Comparison of ENCODE assay signal across 1 cellular context in genomic region chr11:14583252-14584105, GRCh38.
TF ChIP-seq lines count a peak whose summit lies in the region.

No MANE protein-coding gene starts in this region.

TF ChIP-seq in HepG2, 621 proteins besides CTCF, POLR2A, EP300 and RAD21 (continued from another document and continues in another):
- TF ChIP-seq ZNF784 (CRISPR knock-in tag; IDR thresholded peaks at IDR 0.05; ENCODE audit: borderline replicate concordance) (no peak), NR2F6 (IDR thresholded peaks at IDR 0.05) (peak; percentile 62), NR2F6 (CRISPR knock-in tag; IDR thresholded peaks at IDR 0.05) (peak; percentile 62), ZNF143 (CRISPR knock-in tag; IDR thresholded peaks at IDR 0.05) (no peak), YEATS2 (CRISPR knock-in tag; IDR thresholded peaks at IDR 0.05; ENCODE audit: borderline replicate concordance) (peak; percentile 26; the same call in 1 of the 2 replicates), ZNF639 (CRISPR knock-in tag; conservative IDR thresholded peaks at IDR 0.05) (no peak), MXD3 (CRISPR knock-in tag; IDR thresholded peaks at IDR 0.05) (no peak), KAT8 (CRISPR knock-in tag; IDR thresholded peaks at IDR 0.05) (peak; percentile 25; the same call in 1 of the 2 replicates), ZNF781 (CRISPR knock-in tag; IDR thresholded peaks at IDR 0.05; ENCODE audit: borderline replicate concordance, not compliant biosample characterization) (peak; percentile 33), PCBP1 (IDR thresholded peaks at IDR 0.05; ENCODE audit: borderline replicate concordance, low read depth, low read length) (no peak), ZNF576 (CRISPR knock-in tag; IDR thresholded peaks at IDR 0.05) (no peak), E2F2 (CRISPR knock-in tag; IDR thresholded peaks at IDR 0.05; ENCODE audit: borderline replicate concordance) (no peak), GTF2F1 (IDR thresholded peaks at IDR 0.05; ENCODE audit: low read length) (no peak), SAFB2 (CRISPR knock-in tag; IDR thresholded peaks at IDR 0.05; ENCODE audit: borderline replicate concordance, low read depth) (no peak), PRDM4 (CRISPR knock-in tag; IDR thresholded peaks at IDR 0.05; ENCODE audit: borderline replicate concordance) (no peak), ZNF558 (CRISPR knock-in tag; IDR thresholded peaks at IDR 0.05; ENCODE audit: borderline replicate concordance) (no peak), MLX (CRISPR knock-in tag; IDR thresholded peaks at IDR 0.05) (0 out of 2 replicates have a peak, but pooled peaks have one; percentile 9), THAP11 (CRISPR knock-in tag; IDR thresholded peaks at IDR 0.05) (peak; percentile 32; the same call in 1 of the 2 replicates), ZSCAN5A (CRISPR knock-in tag; IDR thresholded peaks at IDR 0.05; ENCODE audit: borderline replicate concordance) (peak; percentile 96; the same call in 1 of the 2 replicates), CREM (IDR thresholded peaks at IDR 0.05) (no peak), CREM (CRISPR knock-in tag; IDR thresholded peaks at IDR 0.05) (no peak), NCOR1 (IDR thresholded peaks at IDR 0.05; ENCODE audit: borderline replicate concordance, low read length) (peak; percentile 46; the same call in 1 of the 2 replicates), ZFP37 (CRISPR knock-in tag; IDR thresholded peaks at IDR 0.05; ENCODE audit: borderline replicate concordance) (peak; percentile 48; the same call in 1 of the 2 replicates), ESRRA (CRISPR knock-in tag; IDR thresholded peaks at IDR 0.05; ENCODE audit: low read depth) (no peak), HOXA3 (CRISPR knock-in tag; IDR thresholded peaks at IDR 0.05) (peak; percentile 50; the same call in 1 of the 2 replicates), MIXL1 (CRISPR knock-in tag; IDR thresholded peaks at IDR 0.05) (peak; percentile 94), HIVEP1 (CRISPR knock-in tag; IDR thresholded peaks at IDR 0.05) (no peak), HNF1B (CRISPR knock-in tag; IDR thresholded peaks at IDR 0.05) (peak; percentile 98), ZNF556 (CRISPR knock-in tag; IDR thresholded peaks at IDR 0.05; ENCODE audit: borderline replicate concordance) (no peak), SSRP1 (CRISPR knock-in tag; IDR thresholded peaks at IDR 0.05) (no peak), MEF2D (CRISPR knock-in tag; IDR thresholded peaks at IDR 0.05) (peak; percentile 73; the same call in 1 of the 2 replicates), NR2F2 (IDR thresholded peaks at IDR 0.05; ENCODE audit: borderline replicate concordance, low read depth) (peak; percentile 42), ZNF724P (CRISPR knock-in tag; IDR thresholded peaks at IDR 0.05; ENCODE audit: borderline replicate concordance) (no peak), CCDC6 (CRISPR knock-in tag; IDR thresholded peaks at IDR 0.05) (peak; percentile 72; the same call in 1 of the 2 replicates), ZNF775 (CRISPR knock-in tag; IDR thresholded peaks at IDR 0.05; ENCODE audit: borderline replicate concordance) (no peak), ZNF10 (CRISPR knock-in tag; IDR thresholded peaks at IDR 0.05; ENCODE audit: borderline replicate concordance, low read depth) (no peak), IKZF1 (IDR thresholded peaks at IDR 0.05) (no peak), SP4 (CRISPR knock-in tag; IDR thresholded peaks at IDR 0.05) (0 out of 2 replicates have a peak, but pooled peaks have one; percentile 26), GATAD2A (CRISPR knock-in tag; IDR thresholded peaks at IDR 0.05) (peak; percentile 74), ZNF275 (CRISPR knock-in tag; IDR thresholded peaks at IDR 0.05; ENCODE audit: borderline replicate concordance) (no peak), ZNF451 (CRISPR knock-in tag; IDR thresholded peaks at IDR 0.05) (no peak), NFE2L2 (IDR thresholded peaks at IDR 0.05; ENCODE audit: low read length) (no peak), ZNF607 (CRISPR knock-in tag; IDR thresholded peaks at IDR 0.05; ENCODE audit: borderline replicate concordance) (peak; percentile 67; the same call in 1 of the 2 replicates)
- TF ChIP-seq, protein P1, sequence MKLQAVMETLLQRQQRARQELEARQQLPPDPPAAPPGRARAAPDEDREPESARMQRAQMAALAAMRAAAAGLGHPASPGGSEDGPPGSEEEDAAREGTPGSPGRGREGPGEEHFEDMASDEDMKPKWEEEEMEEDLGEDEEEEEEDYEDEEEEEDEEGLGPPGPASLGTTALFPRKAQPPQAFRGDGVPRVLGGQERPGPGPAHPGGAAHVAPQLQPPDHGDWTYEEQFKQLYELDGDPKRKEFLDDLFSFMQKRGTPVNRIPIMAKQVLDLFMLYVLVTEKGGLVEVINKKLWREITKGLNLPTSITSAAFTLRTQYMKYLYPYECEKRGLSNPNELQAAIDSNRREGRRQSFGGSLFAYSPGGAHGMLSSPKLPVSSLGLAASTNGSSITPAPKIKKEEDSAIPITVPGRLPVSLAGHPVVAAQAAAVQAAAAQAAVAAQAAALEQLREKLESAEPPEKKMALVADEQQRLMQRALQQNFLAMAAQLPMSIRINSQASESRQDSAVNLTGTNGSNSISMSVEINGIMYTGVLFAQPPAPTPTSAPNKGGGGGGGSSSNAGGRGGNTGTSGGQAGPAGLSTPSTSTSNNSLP (IDR thresholded peaks at IDR 0.05; ENCODE audit: low read depth, low read length), result peak; percentile 76; the same call in 1 of the 2 replicates
- TF ChIP-seq, protein P2, sequence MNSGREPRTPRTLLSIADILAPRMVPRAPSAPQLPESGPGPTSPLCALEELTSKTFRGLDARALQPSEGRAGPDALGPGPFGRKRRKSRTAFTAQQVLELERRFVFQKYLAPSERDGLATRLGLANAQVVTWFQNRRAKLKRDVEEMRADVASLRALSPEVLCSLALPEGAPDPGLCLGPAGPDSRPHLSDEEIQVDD (CRISPR knock-in tag; IDR thresholded peaks at IDR 0.05; ENCODE audit: borderline replicate concordance), result no peak
- TF ChIP-seq, protein P3, sequence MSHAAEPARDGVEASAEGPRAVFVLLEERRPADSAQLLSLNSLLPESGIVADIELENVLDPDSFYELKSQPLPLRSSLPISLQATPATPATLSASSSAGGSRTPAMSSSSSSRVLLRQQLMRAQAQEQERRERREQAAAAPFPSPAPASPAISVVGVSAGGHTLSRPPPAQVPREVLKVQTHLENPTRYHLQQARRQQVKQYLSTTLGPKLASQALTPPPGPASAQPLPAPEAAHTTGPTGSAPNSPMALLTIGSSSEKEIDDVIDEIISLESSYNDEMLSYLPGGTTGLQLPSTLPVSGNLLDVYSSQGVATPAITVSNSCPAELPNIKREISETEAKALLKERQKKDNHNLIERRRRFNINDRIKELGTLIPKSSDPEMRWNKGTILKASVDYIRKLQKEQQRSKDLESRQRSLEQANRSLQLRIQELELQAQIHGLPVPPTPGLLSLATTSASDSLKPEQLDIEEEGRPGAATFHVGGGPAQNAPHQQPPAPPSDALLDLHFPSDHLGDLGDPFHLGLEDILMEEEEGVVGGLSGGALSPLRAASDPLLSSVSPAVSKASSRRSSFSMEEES (CRISPR knock-in tag; IDR thresholded peaks at IDR 0.05), result no peak
- TF ChIP-seq, protein P4, sequence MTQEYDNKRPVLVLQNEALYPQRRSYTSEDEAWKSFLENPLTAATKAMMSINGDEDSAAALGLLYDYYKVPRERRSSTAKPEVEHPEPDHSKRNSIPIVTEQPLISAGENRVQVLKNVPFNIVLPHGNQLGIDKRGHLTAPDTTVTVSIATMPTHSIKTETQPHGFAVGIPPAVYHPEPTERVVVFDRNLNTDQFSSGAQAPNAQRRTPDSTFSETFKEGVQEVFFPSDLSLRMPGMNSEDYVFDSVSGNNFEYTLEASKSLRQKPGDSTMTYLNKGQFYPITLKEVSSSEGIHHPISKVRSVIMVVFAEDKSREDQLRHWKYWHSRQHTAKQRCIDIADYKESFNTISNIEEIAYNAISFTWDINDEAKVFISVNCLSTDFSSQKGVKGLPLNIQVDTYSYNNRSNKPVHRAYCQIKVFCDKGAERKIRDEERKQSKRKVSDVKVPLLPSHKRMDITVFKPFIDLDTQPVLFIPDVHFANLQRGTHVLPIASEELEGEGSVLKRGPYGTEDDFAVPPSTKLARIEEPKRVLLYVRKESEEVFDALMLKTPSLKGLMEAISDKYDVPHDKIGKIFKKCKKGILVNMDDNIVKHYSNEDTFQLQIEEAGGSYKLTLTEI (CRISPR knock-in tag; conservative IDR thresholded peaks at IDR 0.05), result no peak
